Comparison of ENCODE assay signal across 16 cellular contexts in genomic region chr1:164928223-164928814, GRCh38.
DNase-seq lines count a peak whose midpoint lies in the region; ATAC-seq and TF ChIP-seq lines count a peak whose summit lies in the region.
"Had no signal": no experiment of that assay in that cellular context is flagged by ENCODE, and none has a peak within 500 bp of the region (broad histone marks: within the 10 kb centered on the region; RNA-seq: fewer than 3 reads in every experiment).

No MANE protein-coding gene starts in this region.

- no peaks in the 10 kb centered on the region for H3K4me1 ChIP-seq in body of pancreas
- H3K4me1 ChIP-seq in muscle layer of colon (ENCODE audit: insufficient read depth, low read length) = peaks cover 45% of the 10 kb centered on the region
- H3K4me1 ChIP-seq in upper lobe of right lung = peaks cover 4% of the 10 kb centered on the region
- peaks cover 0 to 9% (median 0%) of the 10 kb centered on the region in 6 donors for H3K4me1 ChIP-seq in spleen

- H3K36me3 ChIP-seq in body of pancreas (replicated peaks in 1 of 2; ENCODE audit: insufficient read depth in 1 of 2, low read depth in 2 of 2) (no peaks in the 10 kb centered on the region), muscle layer of colon (ENCODE audit: insufficient read depth, low read length) (no peaks in the 10 kb centered on the region), upper lobe of right lung (no peaks in the 10 kb centered on the region), spleen (no peaks in the 10 kb centered on the region)

- WGBS in body of pancreas, 2 donors = 52 to 64% methylated on average over 6 of the region's 6 CpGs
- WGBS in spleen, 5 donors = 57 to 72% (median 63%) methylated on average over 6 of the region's 6 CpGs

- ATAC-seq in body of pancreas (peak; percentile 35), upper lobe of right lung (peak; percentile 33)
- ATAC-seq: CD8-positive, alpha-beta T cell; HepG2 had no signal

- H3K27me3 ChIP-seq in body of pancreas (no peaks in the 10 kb centered on the region), muscle layer of colon (ENCODE audit: control insufficient read depth in 1 of 2, insufficient read depth in 2 of 2, low read length in 2 of 2) (no peaks in the 10 kb centered on the region), upper lobe of right lung (no peaks in the 10 kb centered on the region), spleen (replicated peaks in 1 of 7) (no peaks in the 10 kb centered on the region)

- no peak overlapping the region for H3K9ac ChIP-seq in muscle layer of colon (ENCODE audit: low read length)

- DNase-seq in DMS79 treated with DMSO at 0.1 percent for 48 hours (lab: John Stamatoyannopoulos, UW) (peak; percentile 43), DMS79 (lab: John Stamatoyannopoulos, UW) (no peak), body of pancreas (no peak), upper lobe of right lung (no peak), HCEC 1CT (no peak), spleen (no peak)
- DNase-seq: CD8-positive, alpha-beta T cell; COR-L47; DMS153; GF-D8; GOT3; H9; HFFc6 had no signal

- TF ChIP-seq POLR2A in body of pancreas (IDR thresholded peaks at IDR 0.05) = no peak
- no peak for TF ChIP-seq POLR2A in spleen (IDR thresholded peaks at IDR 0.05)

- H3K27ac ChIP-seq in body of pancreas (peak overlapping the region in 1 of 4 donors; percentile 4), muscle layer of colon (ENCODE audit: low read depth, low read length) (peak overlapping the region; percentile 27), upper lobe of right lung (no peak overlapping the region), spleen (no peak overlapping the region)
- H3K27ac ChIP-seq: 22Rv1 had no signal

- TF ChIP-seq CTCF in body of pancreas (IDR thresholded peaks at IDR 0.05) (no peak), upper lobe of right lung (IDR thresholded peaks at IDR 0.05) (no peak), spleen (IDR thresholded peaks at IDR 0.05 in 8 of 11, conservative IDR thresholded peaks at IDR 0.05 in 3 of 11) (no peak)

- H3K4me3 ChIP-seq in body of pancreas (no peak overlapping the region), muscle layer of colon (ENCODE audit: low read depth in 1 of 2, low read length in 2 of 2) (no peak overlapping the region), upper lobe of right lung (no peak overlapping the region), spleen (no peak overlapping the region)

- intact Hi-C loops in body of pancreas (cut with DNase I) (no loop called here), upper lobe of right lung (cut with DNase I) (no loop called here), spleen (cut with DNase I; ENCODE audit: low total_unique reads) (no loop called here)

- H3K9me3 ChIP-seq in body of pancreas = no peaks in the 10 kb centered on the region
- H3K9me3 ChIP-seq in muscle layer of colon (ENCODE audit: low read length) = no peaks in the 10 kb centered on the region
- H3K9me3 ChIP-seq in upper lobe of right lung = no peaks in the 10 kb centered on the region
- H3K9me3 ChIP-seq in spleen = no peaks in the 10 kb centered on the region
